ENCODE assay signal across 16 cellular contexts in genomic region chr3:13507247-13507790, GRCh38. TPM values are rescaled to one million over a fixed set of nuclear protein-coding genes. Genes with fewer than 3 reads are reported as not detected.
DNase-seq lines count a peak whose midpoint lies in the region; ATAC-seq and TF ChIP-seq lines count a peak whose summit lies in the region.
"Had no signal": no experiment of that assay in that cellular context is flagged by ENCODE, and none has a peak within 500 bp of the region (broad histone marks: within the 10 kb centered on the region; RNA-seq: fewer than 3 reads in every experiment).

No MANE protein-coding gene starts in this region.

- no peak overlapping the region for H3K27ac ChIP-seq in adrenal gland

- H3K36me3 ChIP-seq in H7 (replicated peaks; ENCODE audit: control insufficient read depth, insufficient read depth, low read length) (no peaks in the 10 kb centered on the region), adrenal gland (replicated peaks in 1 of 2) (no peaks in the 10 kb centered on the region)

- 33 to 75% (median 38%) methylated on average over 2 to 7 of the region's 7 CpGs for WGBS in adrenal gland, 4 donors

- intact Hi-C loops in adrenal gland (cut with DNase I) (no loop called here), left cardiac atrium (cut with DNase I) (no loop called here)

- TF ChIP-seq CTCF in adrenal gland (IDR thresholded peaks at IDR 0.05), result no peak

- ATAC-seq in left cardiac atrium (peak; percentile 5 to 76), GM19035 (IDR thresholded peaks at IDR 0.05; ENCODE audit: unreplicated experiment) (no peak), GM18502 (IDR thresholded peaks at IDR 0.05; ENCODE audit: poor library complexity, unreplicated experiment) (no peak)
- ATAC-seq: activated CD4-positive, CD25-positive, alpha-beta regulatory T cell treated with anti-CD3 and anti-CD28 coated beads, Interleukin-2, amount 50 U/mL, for 24 hours; stimulated activated naive B cell treated with anti-CD40 and anti-IgM and Interleukin-4, amounts not matched to agents 10 μg/mL and 1 μg/mL and 100 μg/mL, for 72 hours had no signal

- peaks cover 0 to 10% of the 10 kb centered on the region in 2 donors for H3K4me1 ChIP-seq in adrenal gland (replicated peaks in 1 of 2)

- H3K4me3 ChIP-seq in H7 (ENCODE audit: insufficient read depth, low read depth, low read length), result no peak overlapping the region
- no peak overlapping the region for H3K4me3 ChIP-seq in adrenal gland
- H3K4me3 ChIP-seq: GM23338 had no signal

- no peaks in the 10 kb centered on the region for H3K9me3 ChIP-seq in adrenal gland (replicated peaks in 1 of 3)

- TF ChIP-seq POLR2A in adrenal gland (IDR thresholded peaks at IDR 0.05), result no peak

- peak; percentile 60 for DNase-seq in H7
- peak in 5 of 7 donors; percentile 31 to 67 (median 38) for DNase-seq in adrenal gland
- DNase-seq in left cardiac atrium, result no peak
- peak; percentile 58 for DNase-seq in retina
- DNase-seq in NCI-H128 (lab: John Stamatoyannopoulos, UW; ENCODE audit: unreplicated experiment), result no peak
- DNase-seq in stimulated activated CD4-positive, alpha-beta T cell treated with anti-CD3 and anti-CD28 coated beads, Interleukin-2, amount 100 ng/mL, for 48 hours, result no peak
- DNase-seq: activated CD8-positive, alpha-beta memory T cell treated with anti-CD3 and anti-CD28 coated beads, Interleukin-2, amount 50 U/mL, for 4 hours; activated naive CD4-positive, alpha-beta T cell treated with anti-CD3 and anti-CD28 coated beads, Interleukin-2, amount 50 U/mL, for 16 hours; GDM1; NCI-H1105; NCI-H345; stimulated activated naive B cell treated with anti-CD40 and anti-IgM and Interleukin-4, amounts not matched to agents 10 μg/mL and 1 μg/mL and 100 μg/mL, for 72 hours had no signal

- H3K27me3 ChIP-seq in H7 (ENCODE audit: control insufficient read depth, insufficient read depth, low read length) (no peaks in the 10 kb centered on the region), adrenal gland (no peaks in the 10 kb centered on the region)

RNA-seq across cellular contexts. Expression of gene HDAC11, which starts 27.2 kb away (rescaled TPM):
- total RNA-seq in H7 (2014; rRNA removed; shearing (Covaris generic)), result 11.7 and 14.7 TPM in 2 replicates
- total RNA-seq in adrenal gland (10 to 100 TPM in 7 of 8 donors, 1 to 10 TPM in 1; 9.4 to 58.0 (median 18.7) TPM), left cardiac atrium (10 to 100 TPM; 27.6 to 36.0 TPM)
- 10 to 100 TPM in 2 of 3 donors, 1 to 10 TPM in 1; 6.9 to 17.5 (median 12.7) TPM for polyA plus RNA-seq in adrenal gland

RNA-seq across cellular contexts. Expression of gene FBLN2, which starts 41.6 kb away (rescaled TPM):
- total RNA-seq in H7 (2014; rRNA removed; shearing (Covaris generic)), result 27.4 and 30.9 TPM in 2 replicates
- total RNA-seq in adrenal gland, result 10 to 100 TPM in 3 of 8 donors, 1 to 10 TPM in 5; 4.6 to 31.5 (median 7.3) TPM
- 10 to 100 TPM in 1 of 3 donors, 1 to 10 TPM in 2; 1.8 to 16.2 (median 3.4) TPM for polyA plus RNA-seq in adrenal gland
- total RNA-seq in left cardiac atrium, result 100 to 1,000 TPM; 178 to 256 TPM

Comparison
In these comparisons a context has a peak if more than half of its experiments do, and no peak if none do; other contexts are left out.
1. DNase-seq: peak in H7 (single experiment), adrenal gland (5 of 7) and retina (single experiment); none in left cardiac atrium (single experiment), NCI-H128 (single experiment) and stimulated activated CD4-positive, alpha-beta T cell treated with anti-CD3 and anti-CD28 coated beads, Interleukin-2, amount 100 ng/mL, for 48 hours (0 of 2).
2. ATAC-seq: peak in left cardiac atrium (2 of 2); none in GM19035 (single experiment) and GM18502 (single experiment).